Comparison of ENCODE assay signal across 15 cellular contexts in the genomic region with DNA sequence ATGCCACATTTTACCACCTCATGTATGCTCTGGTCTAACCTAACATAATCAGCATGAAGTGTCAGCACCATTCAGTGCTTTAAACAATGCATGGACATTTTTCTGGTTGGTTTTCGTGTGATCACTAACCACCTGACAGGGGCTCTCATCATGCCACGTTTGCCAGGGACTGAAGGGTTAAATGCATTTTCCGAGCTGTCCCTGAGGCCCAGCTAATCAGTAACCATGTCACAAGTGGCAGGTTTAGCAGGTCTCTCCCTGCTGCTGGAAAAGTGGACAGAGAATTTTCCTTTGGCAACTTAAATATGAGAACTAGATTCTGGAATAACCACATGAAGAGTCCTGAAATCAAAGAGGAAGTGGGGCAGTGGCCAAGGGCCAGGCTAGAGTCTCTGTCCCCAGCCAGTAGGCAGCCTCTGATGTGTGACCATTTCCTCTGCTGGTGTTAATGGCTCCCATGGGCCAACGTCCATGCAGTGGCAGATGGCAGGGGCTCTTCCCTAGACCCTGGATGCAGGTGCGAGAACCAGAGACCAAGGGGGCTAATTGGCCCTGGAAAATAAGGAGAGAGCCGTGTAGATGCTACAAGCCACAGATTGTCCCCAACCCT.
"Had no signal": no experiment of that assay in that cellular context is flagged by ENCODE, and none has a peak within 500 bp of the region (broad histone marks: within the 10 kb centered on the region; RNA-seq: fewer than 3 reads in every experiment).

No MANE protein-coding gene starts in this region.

- ATAC-seq: activated T-helper 17 cell treated with anti-CD3 and anti-CD28 coated beads, Interleukin-2, amount 50 U/mL, for 72 hours; gastrocnemius medialis; left colon; stimulated activated memory B cell treated with anti-CD40 and anti-IgM and Interleukin-4, amounts not matched to agents 10 μg/mL and 1 μg/mL and 100 μg/mL, for 72 hours had no signal

- DNase-seq: activated CD4-positive, alpha-beta T cell treated with anti-CD3 and anti-CD28 coated beads for 1 hour; activated CD4-positive, alpha-beta T cell treated with anti-CD3 and anti-CD28 coated beads, Interleukin-2, amount 50 U/mL, for 48 hours; activated naive CD4-positive, alpha-beta T cell treated with anti-CD3 and anti-CD28 coated beads for 36 hours; dorsolateral prefrontal cortex; erythroblast; gastrocnemius medialis; left colon; midbrain; naive B cell; retina; stimulated activated CD4-positive, alpha-beta T cell treated with anti-CD3 and anti-CD28 coated beads, Interleukin-2, amount 100 ng/mL, for 48 hours; tibial artery; uterus had no signal
